24 cellular contexts compared by ENCODE assay signal in the genomic region with DNA sequence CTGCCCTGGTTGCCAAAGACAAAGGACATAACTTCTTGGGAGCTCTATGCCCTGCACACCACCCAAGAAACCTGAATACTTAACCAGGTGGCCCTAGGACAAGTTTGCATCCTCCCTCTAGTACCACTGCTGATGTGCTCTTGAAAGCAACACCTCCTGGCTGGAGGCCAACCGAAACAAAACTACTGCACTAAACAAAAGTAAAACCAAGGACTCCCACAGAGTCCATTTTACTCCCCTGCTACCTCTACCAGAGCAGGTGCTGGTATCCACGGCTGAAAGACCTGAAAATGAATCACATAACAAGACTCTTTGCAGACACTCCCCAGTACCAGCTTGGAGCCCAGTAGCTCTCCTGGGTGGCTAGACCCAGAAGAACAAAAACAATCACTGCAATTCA.
DNase-seq lines count a peak whose midpoint lies in the region; ATAC-seq and TF ChIP-seq lines count a peak whose summit lies in the region.
"Had no signal": no experiment of that assay in that cellular context is flagged by ENCODE, and none has a peak within 500 bp of the region (broad histone marks: within the 10 kb centered on the region; RNA-seq: fewer than 3 reads in every experiment).

No MANE protein-coding gene starts in this region.

- no peak overlapping the region for H3K4me3 Mint-ChIP-seq in natural killer cell
- H3K4me3 Mint-ChIP-seq: CD14-positive monocyte; CD8-positive, alpha-beta memory T cell had no signal

- TF ChIP-seq CTCF in GM12865 (IDR thresholded peaks at IDR 0.05; ENCODE audit: insufficient read depth, low read depth, low read length, missing control alignments): no peak
- TF ChIP-seq CTCF in natural killer cell (IDR thresholded peaks at IDR 0.05): no peak

- peaks cover 7% of the 10 kb centered on the region for H3K36me3 Mint-ChIP-seq in natural killer cell
- H3K36me3 Mint-ChIP-seq: CD14-positive monocyte; CD8-positive, alpha-beta memory T cell had no signal

- no peak for ATAC-seq in HG03039 (IDR thresholded peaks at IDR 0.05; ENCODE audit: unreplicated experiment)
- ATAC-seq in natural killer cell: no peak
- ATAC-seq: Panc1 had no signal

- H3K27ac Mint-ChIP-seq in natural killer cell: no peak overlapping the region
- H3K27ac Mint-ChIP-seq: CD14-positive monocyte; CD8-positive, alpha-beta memory T cell had no signal

- H3K4me3 ChIP-seq in GM12865 (ENCODE audit: low read depth, low read length): no peak overlapping the region
- H3K4me3 ChIP-seq: GM23248, SK-N-MC had no signal

- DNase-seq in NCI-H1105 treated with DMSO at 0.1 percent for 48 hours (lab: John Stamatoyannopoulos, UW): peak; percentile 14
- no peak for DNase-seq in NCI-H1105 (lab: John Stamatoyannopoulos, UW)
- DNase-seq in GM12865 (ENCODE audit: low read depth): peak; percentile 69
- DNase-seq in NCI-H510A (lab: John Stamatoyannopoulos, UW): peak; percentile 53
- peak; percentile 72 for DNase-seq in RPMI8226
- DNase-seq in natural killer cell: no peak
- DNase-seq in NCI-H2171 treated with DMSO at 0.1 percent for 48 hours (lab: John Stamatoyannopoulos, UW): no peak
- DNase-seq: 8988T; ACHN; BE2C; Calu3; CD8-positive, alpha-beta memory T cell; GM23248; H7; KBM-7; NCI-H1048; NCI-H2029; NCI-H2227 treated with DMSO at 0.1 percent for 48 hours; NCI-H82; SHP77 treated with DMSO at 0.1 percent for 48 hours had no signal

- H3K9me3 Mint-ChIP-seq in natural killer cell: peaks cover 22 to 29% of the 10 kb centered on the region in 2 donors

- H3K4me1 Mint-ChIP-seq in natural killer cell: no peaks in the 10 kb centered on the region
- H3K4me1 Mint-ChIP-seq: CD14-positive monocyte; CD8-positive, alpha-beta memory T cell had no signal

- intact Hi-C loops in natural killer cell (cut with micrococcal nuclease): no loop called here

- H3K27me3 Mint-ChIP-seq in natural killer cell (ENCODE audit: low read depth in 2 of 2): no peaks in the 10 kb centered on the region

Comparison
In these comparisons a context has a peak if more than half of its experiments do, and no peak if none do; other contexts are left out.
1. DNase-seq: peak in NCI-H1105 treated with DMSO at 0.1 percent for 48 hours (single experiment), GM12865 (single experiment), NCI-H510A (single experiment) and RPMI8226 (single experiment); none in NCI-H1105 (single experiment), natural killer cell (single experiment) and NCI-H2171 treated with DMSO at 0.1 percent for 48 hours (single experiment).